Comparison of ENCODE assay signal across 7 cellular contexts in the genomic region with DNA sequence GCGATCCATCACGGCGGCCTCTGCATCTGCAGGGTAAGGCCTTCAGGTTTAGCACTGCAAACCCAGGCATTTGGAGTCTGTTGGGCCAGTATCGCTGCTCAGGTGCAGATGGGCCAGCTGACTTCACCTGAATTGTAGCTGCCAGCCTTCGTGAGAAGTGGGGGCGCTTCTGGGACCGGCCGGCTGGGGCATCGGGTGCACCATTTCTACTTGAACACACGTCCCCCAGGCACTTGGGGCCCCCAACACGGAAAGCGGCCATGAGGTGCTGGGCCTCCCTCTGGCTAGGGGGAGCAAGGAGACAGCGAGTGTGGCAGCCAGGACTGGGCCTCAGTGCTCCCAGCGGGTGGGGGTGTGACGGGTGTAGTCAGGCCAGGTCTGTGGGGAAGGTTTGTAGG.
"Had no signal": no experiment of that assay in that cellular context is flagged by ENCODE, and none has a peak within 500 bp of the region (broad histone marks: within the 10 kb centered on the region; RNA-seq: fewer than 3 reads in every experiment).

No MANE protein-coding gene starts in this region.

- H3K27ac ChIP-seq: GM23248 had no signal

- H3K36me3 ChIP-seq: HAP-1 had no signal

- H3K4me3 Mint-ChIP-seq: HFFc6 had no signal

- H3K4me3 ChIP-seq: GM23248, HAP-1, K562 had no signal

- H3K27ac Mint-ChIP-seq: HFFc6 had no signal

- DNase-seq: GM23248, GOT3, H7, HFFc6, IMR-90 had no signal

- H3K4me1 ChIP-seq: HAP-1 had no signal

- H3K9me3 ChIP-seq: HAP-1 had no signal

- H3K9ac ChIP-seq: GM23248 had no signal

- H2AFZ ChIP-seq: GM23248 had no signal
